In the genomic region with DNA sequence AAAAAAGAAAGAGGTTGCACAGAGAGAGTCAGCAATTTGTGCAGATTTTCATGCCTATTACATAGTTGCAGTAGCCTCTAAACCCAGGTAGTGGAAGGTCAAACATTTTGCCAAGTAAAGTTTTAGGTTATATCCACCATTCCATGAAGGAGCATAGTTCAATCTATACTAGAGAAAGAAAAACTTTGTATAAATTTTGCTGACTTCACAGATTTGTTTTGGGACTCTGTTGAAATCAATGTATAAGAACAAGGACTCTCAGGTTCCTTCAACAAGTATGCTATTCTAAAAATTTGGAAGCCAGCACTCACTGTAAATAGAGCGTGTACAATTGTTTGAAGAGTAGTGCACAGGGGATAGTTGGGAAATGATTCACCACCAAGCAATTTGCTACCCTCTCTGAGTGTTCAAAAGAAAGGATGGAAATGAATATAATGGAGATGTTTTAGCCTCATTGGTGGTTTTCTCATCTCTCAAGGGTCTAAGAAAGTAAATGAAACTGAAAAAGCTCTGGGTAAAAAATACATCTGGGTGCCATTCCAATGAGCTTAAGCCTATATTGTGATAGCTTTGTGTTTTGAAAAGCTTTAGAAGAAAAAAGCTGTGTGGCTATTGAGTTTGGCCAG, we compare ENCODE assay signal across 18 cellular contexts.
DNase-seq lines count a peak whose midpoint lies in the region; ATAC-seq and TF ChIP-seq lines count a peak whose summit lies in the region.
"Had no signal": no experiment of that assay in that cellular context is flagged by ENCODE, and none has a peak within 500 bp of the region (broad histone marks: within the 10 kb centered on the region; RNA-seq: fewer than 3 reads in every experiment).

No MANE protein-coding gene starts in this region.

- H3K27ac ChIP-seq in SJSA1 = peak overlapping the region; percentile 50
- H3K27ac ChIP-seq: breast epithelium, Peyer's patch had no signal

- H3K4me3 ChIP-seq in SJSA1 (no peak overlapping the region), fibroblast of mammary gland (ENCODE audit: control insufficient read depth, low read depth, low read length) (no peak overlapping the region)
- H3K4me3 ChIP-seq: breast epithelium, Peyer's patch had no signal

- peak; percentile 42 for DNase-seq in ELR (ENCODE audit: low read depth)
- DNase-seq in SJSA1 (ENCODE audit: low read depth in 1 of 2, low spot score in 2 of 2) = peak; percentile 46 to 88
- DNase-seq in fibroblast of mammary gland (ENCODE audit: low read depth) = peak; percentile 29
- peak; percentile 13 for DNase-seq in smooth muscle cell of the brain vasculature (ENCODE audit: low read depth, low spot score)
- no peak for DNase-seq in NCI-H2081 treated with DMSO at 0.1 percent for 48 hours (lab: John Stamatoyannopoulos, UW)
- no peak for DNase-seq in left lobe of liver (ENCODE audit: low spot score)
- DNase-seq: activated CD8-positive, alpha-beta memory T cell treated with anti-CD3 and anti-CD28 coated beads, Interleukin-2, amount 10 ng/mL, durations not matched to agents 7 days and 5 days; CD4-positive, CD25-positive, alpha-beta regulatory T cell; effector memory CD8-positive, alpha-beta T cell; mesendoderm; NCI-H1930; NCI-H748 treated with DMSO at 0.1 percent for 48 hours; Peyer's patch; small intestine; stimulated activated naive CD4-positive, alpha-beta T cell treated with Interleukin-2 at 50 U/mL for 16 hours had no signal

- ATAC-seq in GM19452 (IDR thresholded peaks at IDR 0.05; ENCODE audit: unreplicated experiment) = no peak
- ATAC-seq in left lobe of liver = no peak
- ATAC-seq in GM21717 (IDR thresholded peaks at IDR 0.05; ENCODE audit: unreplicated experiment) = no peak
- ATAC-seq: activated CD8-positive, alpha-beta memory T cell treated with anti-CD3 and anti-CD28 coated beads, Interleukin-2, amount 10 ng/mL, durations not matched to agents 7 days and 5 days; effector memory CD8-positive, alpha-beta T cell had no signal

- no peak for TF ChIP-seq CTCF in fibroblast of mammary gland (conservative IDR thresholded peaks at IDR 0.05; ENCODE audit: control insufficient read depth, insufficient read depth, low read depth, low read length)

- H3K9me3 ChIP-seq in SJSA1 (replicated peaks) = no peaks in the 10 kb centered on the region
- H3K9me3 ChIP-seq: breast epithelium, Peyer's patch had no signal

- peaks cover 44% of the 10 kb centered on the region for H3K4me1 ChIP-seq in SJSA1 (replicated peaks)
- H3K4me1 ChIP-seq: breast epithelium, Peyer's patch had no signal

- H3K27me3 ChIP-seq in SJSA1 (replicated peaks) = no peaks in the 10 kb centered on the region
- H3K27me3 ChIP-seq: breast epithelium, Peyer's patch had no signal

- no peaks in the 10 kb centered on the region for H3K36me3 ChIP-seq in SJSA1
- H3K36me3 ChIP-seq: breast epithelium, Peyer's patch had no signal

Comparison
In these comparisons a context has a peak if more than half of its experiments do, and no peak if none do; other contexts are left out.
1. DNase-seq: peak in ELR (single experiment), SJSA1 (2 of 2), fibroblast of mammary gland (single experiment) and smooth muscle cell of the brain vasculature (single experiment); none in NCI-H2081 treated with DMSO at 0.1 percent for 48 hours (single experiment) and left lobe of liver (single experiment).